In the genomic region with DNA sequence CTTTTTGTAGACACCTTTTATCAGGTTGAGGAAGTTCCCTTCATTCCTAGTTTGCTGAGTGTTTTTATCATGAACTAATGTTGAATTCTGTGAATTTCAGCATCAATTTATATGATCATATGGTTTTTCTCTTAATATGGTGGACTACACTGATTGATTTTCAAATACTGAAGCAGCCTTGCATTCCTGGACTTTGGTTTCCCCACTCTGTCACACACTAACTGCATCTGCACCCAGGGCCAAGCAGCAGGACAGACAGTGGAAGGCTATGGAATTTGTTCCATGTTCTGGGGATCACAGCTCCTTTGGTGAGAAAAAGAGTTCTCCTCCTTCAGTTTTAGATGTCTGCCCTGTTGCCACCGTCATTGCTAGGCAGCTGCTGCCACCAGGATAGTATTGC, we compare ENCODE assay signal across 33 cellular contexts. TPM values are rescaled to one million over a fixed set of nuclear protein-coding genes. Genes with fewer than 3 reads are reported as not detected.
A peak's percentile ranks its signal among the peaks of the same experiment; 100 is the strongest.
DNase-seq lines count a peak whose midpoint lies in the region; ATAC-seq, FAIRE-seq and TF ChIP-seq lines count a peak whose summit lies in the region.
"Had no signal": no experiment of that assay in that cellular context is flagged by ENCODE, and none has a peak within 500 bp of the region (broad histone marks: within the 10 kb centered on the region; RNA-seq: fewer than 3 reads in every experiment).

No MANE protein-coding gene starts in this region.

- H3K9ac ChIP-seq in K562 (ENCODE audit: insufficient read depth in 1 of 2, low read depth in 2 of 2, low read length in 2 of 2), result no peak overlapping the region
- no peak overlapping the region for H3K9ac ChIP-seq in kidney (ENCODE audit: low read length in 2 of 2)
- H3K9ac ChIP-seq: BLaER1 treated with 17β-estradiol and CSF1 and Interleukin-3, amounts not matched to agents 10 nM and 100 nM; SK-N-SH had no signal

- in situ Hi-C loops in K562 (cut with MboI), result no loop called here

- DNase-seq in activated naive CD4-positive, alpha-beta T cell treated with anti-CD3 and anti-CD28 coated beads for 36 hours, result no peak
- DNase-seq in activated naive CD4-positive, alpha-beta T cell treated with anti-CD3 and anti-CD28 coated beads, Interleukin-2, amount 50 U/mL, for 72 hours (ENCODE audit: low spot score in 2 of 2), result no peak
- DNase-seq in Caco-2 (no peak), K562 (ENCODE audit: extremely low read depth in 1 of 4, low spot score in 3 of 4) (no peak), NCI-H82 treated with DMSO at 0.1 percent for 48 hours (lab: John Stamatoyannopoulos, UW; ENCODE audit: unreplicated experiment) (no peak), kidney (no peak)
- DNase-seq in stimulated activated effector memory CD8-positive, alpha-beta T cell treated with anti-CD3 and anti-CD28 coated beads, Interleukin-12 subunit alpha, Interleukin-12 subunit beta, amount 100 ng/mL, for 72 hours (ENCODE audit: low spot score in 2 of 2), result no peak
- DNase-seq: activated CD4-positive, alpha-beta T cell treated with anti-CD3 and anti-CD28 coated beads, Interleukin-2, amount 50 U/mL, for 48 hours; activated naive CD4-positive, alpha-beta T cell treated with anti-CD3 and anti-CD28 coated beads, Interleukin-2, amount 50 U/mL, for 16 hours; activated T-cell treated with anti-CD3 and anti-CD28 coated beads, Interleukin-2, amount 50 U/mL, for 1 hour; aorta; colonic mucosa; effector memory CD4-positive, alpha-beta T cell; Karpas-422; mesenchymal stem cell; NCI-H1417 treated with DMSO at 0.1 percent for 48 hours; NCI-H2029 treated with DMSO at 0.1 percent for 48 hours; NCI-H526; PC-9; posterior cingulate gyrus; right cardiac atrium; SK-N-SH; stimulated activated CD4-positive, alpha-beta T cell treated with anti-CD3 and anti-CD28 coated beads, Interleukin-1b, Interleukin-23, amount 100 ng/mL, for 48 hours; thyroid gland had no signal

- BruUV-seq in Caco-2 (replicated peaks; lab: Mats Ljungman, UMichigan) (no TSS peak), K562 (replicated peaks; lab: Mats Ljungman, UMichigan) (no TSS peak)

- H3K4me1 ChIP-seq in Caco-2 (peaks cover 13% of the 10 kb centered on the region), K562 (replicated peaks in 1 of 2; ENCODE audit: control insufficient read depth in 2 of 2, insufficient read depth in 2 of 2, low read length in 2 of 2) (peaks cover 0 to 8% of the 10 kb centered on the region in 2 experiments; a peak in 2 of 5 replicates), gastroesophageal sphincter (peaks cover 0 to 15% (median 0%) of the 10 kb centered on the region in 3 donors), kidney (ENCODE audit: control insufficient read depth in 1 of 2, insufficient read depth in 1 of 2, low read depth in 1 of 2, low read length in 2 of 2) (no peaks in the 10 kb centered on the region)
- H3K4me1 ChIP-seq: colonic mucosa, HAP-1, thyroid gland, vagina had no signal

- peaks cover 24% of the 10 kb centered on the region for H3K79me2 ChIP-seq in K562 (ENCODE audit: control insufficient read depth, insufficient read depth, low read length)

- no peak overlapping the region for H2AFZ ChIP-seq in K562 (ENCODE audit: low read depth, low read length)
- H2AFZ ChIP-seq: PC-9 had no signal

- peaks cover 45% of the 10 kb centered on the region for H3K4me1 Mint-ChIP-seq in activated naive CD4-positive, alpha-beta T cell treated with anti-CD3 and anti-CD28 coated beads for 36 hours (ENCODE audit: low read depth)
- H3K4me1 Mint-ChIP-seq in Caco-2 (ENCODE audit: low read depth, unreplicated experiment), result peaks cover 12% of the 10 kb centered on the region
- peaks cover 17% of the 10 kb centered on the region for H3K4me1 Mint-ChIP-seq in stimulated activated effector memory CD8-positive, alpha-beta T cell treated with anti-CD3 and anti-CD28 coated beads, Interleukin-12 subunit alpha, Interleukin-12 subunit beta, amount 100 ng/mL, for 72 hours

- TF ChIP-seq EP300 in K562 (IDR thresholded peaks at IDR 0.05; ENCODE audit: low read length) (no peak), gastroesophageal sphincter (IDR thresholded peaks at IDR 0.05) (no peak)

- H3K4me2 ChIP-seq in K562 (ENCODE audit: insufficient read depth, low read length), result no peak overlapping the region
- H3K4me2 ChIP-seq: PC-9 had no signal

- FAIRE-seq in K562 (lab: Jason Lieb, UNC), result no peak
- FAIRE-seq in kidney (lab: Jason Lieb, UNC), result no peak

- no peak for ATAC-seq in activated naive CD4-positive, alpha-beta T cell treated with anti-CD3 and anti-CD28 coated beads, Interleukin-2, amount 50 U/mL, for 72 hours
- ATAC-seq in K562, result no peak
- ATAC-seq in stimulated activated effector memory CD8-positive, alpha-beta T cell treated with anti-CD3 and anti-CD28 coated beads, Interleukin-12 subunit alpha, Interleukin-12 subunit beta, amount 100 ng/mL, for 72 hours, result no peak
- ATAC-seq in gastroesophageal sphincter, result no peak
- ATAC-seq: left lobe of liver, right cardiac atrium, Right ventricle myocardium inferior had no signal

- H3K27ac Mint-ChIP-seq in activated naive CD4-positive, alpha-beta T cell treated with anti-CD3 and anti-CD28 coated beads for 36 hours, result peak overlapping the region; percentile 80
- H3K27ac Mint-ChIP-seq in activated naive CD4-positive, alpha-beta T cell treated with anti-CD3 and anti-CD28 coated beads, Interleukin-2, amount 50 U/mL, for 72 hours, result peak overlapping the region in 1 of 2 donors; percentile 72
- H3K27ac Mint-ChIP-seq in Caco-2 (ENCODE audit: unreplicated experiment), result peak overlapping the region; percentile 15
- peak overlapping the region; percentile 87 for H3K27ac Mint-ChIP-seq in stimulated activated effector memory CD8-positive, alpha-beta T cell treated with anti-CD3 and anti-CD28 coated beads, Interleukin-12 subunit alpha, Interleukin-12 subunit beta, amount 100 ng/mL, for 72 hours

- no peaks in the 10 kb centered on the region for H3K9me3 ChIP-seq in Caco-2
- no peaks in the 10 kb centered on the region for H3K9me3 ChIP-seq in K562 (replicated peaks; ENCODE audit: control insufficient read depth, insufficient read depth, low read depth, low read length)
- H3K9me3 ChIP-seq in gastroesophageal sphincter, result no peaks in the 10 kb centered on the region
- H3K9me3 ChIP-seq in kidney (ENCODE audit: control insufficient read depth in 1 of 2, low read length in 2 of 2), result no peaks in the 10 kb centered on the region
- H3K9me3 ChIP-seq: colonic mucosa, HAP-1, neutrophil, SK-N-SH, thyroid gland, vagina had no signal

- POLR2A ChIA-PET in Caco-2 (lab: Charles Lee), result interaction anchor here (0.6 kb wide), 2 partner anchors 31 to 275 kb away, joined by 4 to 5 read pairs; no protein-coding TSS in a partner anchor
- POLR2A ChIA-PET in K562 (lab: Yijun Ruan, JAX), result interaction anchor here (0.7 to 1.7 kb wide), 3 partner anchors 20 to 31 kb away, joined by 3 to 4 read pairs (median 3); no protein-coding TSS in a partner anchor

- no peak for TF ChIP-seq RAD21 in K562 (CRISPR knock-in tag; conservative IDR thresholded peaks at IDR 0.05 in 1 of 2, IDR thresholded peaks at IDR 0.05 in 1 of 2)

- intact Hi-C loops in activated naive CD4-positive, alpha-beta T cell treated with anti-CD3 and anti-CD28 coated beads for 36 hours (cut with micrococcal nuclease), result no loop called here
- intact Hi-C loops in Caco-2 (cut with micrococcal nuclease; ENCODE audit: unreplicated experiment) (no loop called here), K562 (cut with micrococcal nuclease) (no loop called here), kidney (cut with DNase I) (no loop called here)

- no peaks in the 10 kb centered on the region for H3K27me3 Mint-ChIP-seq in activated naive CD4-positive, alpha-beta T cell treated with anti-CD3 and anti-CD28 coated beads for 36 hours (ENCODE audit: low read depth)
- no peaks in the 10 kb centered on the region for H3K27me3 Mint-ChIP-seq in Caco-2 (ENCODE audit: insufficient read depth, unreplicated experiment)

- H3K27ac ChIP-seq in K562 (ENCODE audit: extremely low read depth, low read depth, low read length), result no peak overlapping the region
- H3K27ac ChIP-seq in gastroesophageal sphincter, result no peak overlapping the region
- H3K27ac ChIP-seq in kidney (ENCODE audit: low read depth in 2 of 2, low read length in 2 of 2), result no peak overlapping the region
- H3K27ac ChIP-seq: colonic mucosa, neutrophil, PC-9, thyroid gland, vagina had no signal

- H3K36me3 ChIP-seq in Caco-2 (ENCODE audit: control insufficient read depth, insufficient read depth, low read length) (peaks cover 5% of the 10 kb centered on the region; the same call in 1 of the 2 replicates), K562 (ENCODE audit: control insufficient read depth, insufficient read depth, low read length) (peaks cover 80% of the 10 kb centered on the region), gastroesophageal sphincter (peaks cover 0 to 85% of the 10 kb centered on the region in 2 donors), kidney (ENCODE audit: control insufficient read depth in 1 of 2, insufficient read depth in 2 of 2, low read length in 2 of 2) (peaks cover 14 to 29% of the 10 kb centered on the region in 2 donors)
- H3K36me3 ChIP-seq: colonic mucosa had no signal

- H3K9me1 ChIP-seq in K562 (ENCODE audit: control insufficient read depth, insufficient read depth, low read length), result no peaks in the 10 kb centered on the region

- WGBS in K562 (ENCODE audit: insufficient coverage, low coverage, missing lambda C conversion rate), result 75% methylated on average over 1 of the region's 1 CpG
- WGBS in gastroesophageal sphincter (ENCODE audit: low coverage in 1 of 2), 2 donors, result 100% methylated on average over 1 of the region's 1 CpG; no CpG with 5 or more reads in 1 of the 2 donors

- no peak overlapping the region for H3K4me3 Mint-ChIP-seq in activated naive CD4-positive, alpha-beta T cell treated with anti-CD3 and anti-CD28 coated beads for 36 hours
- H3K4me3 Mint-ChIP-seq in Caco-2 (ENCODE audit: unreplicated experiment), result no peak overlapping the region
- H3K4me3 Mint-ChIP-seq in stimulated activated effector memory CD8-positive, alpha-beta T cell treated with anti-CD3 and anti-CD28 coated beads, Interleukin-12 subunit alpha, Interleukin-12 subunit beta, amount 100 ng/mL, for 72 hours, result no peak overlapping the region

- H3K9me3 Mint-ChIP-seq in activated naive CD4-positive, alpha-beta T cell treated with anti-CD3 and anti-CD28 coated beads for 36 hours, result no peaks in the 10 kb centered on the region
- no peaks in the 10 kb centered on the region for H3K9me3 Mint-ChIP-seq in activated naive CD4-positive, alpha-beta T cell treated with anti-CD3 and anti-CD28 coated beads, Interleukin-2, amount 50 U/mL, for 72 hours
- no peaks in the 10 kb centered on the region for H3K9me3 Mint-ChIP-seq in Caco-2 (ENCODE audit: unreplicated experiment)
- H3K9me3 Mint-ChIP-seq in stimulated activated effector memory CD8-positive, alpha-beta T cell treated with anti-CD3 and anti-CD28 coated beads, Interleukin-12 subunit alpha, Interleukin-12 subunit beta, amount 100 ng/mL, for 72 hours, result no peaks in the 10 kb centered on the region

- H3K4me3 ChIP-seq in Caco-2 (ENCODE audit: low read depth, low read length), result no peak overlapping the region
- H3K4me3 ChIP-seq in K562, result no peak overlapping the region
- H3K4me3 ChIP-seq in gastroesophageal sphincter, result no peak overlapping the region
- H3K4me3 ChIP-seq in kidney (ENCODE audit: low read length in 2 of 2), result no peak overlapping the region
- H3K4me3 ChIP-seq: BLaER1 treated with 17β-estradiol and CSF1 and Interleukin-3, amounts not matched to agents 10 nM and 100 nM; colonic mucosa; HAP-1; PC-9; thyroid gland; vagina had no signal

- peaks cover 44% of the 10 kb centered on the region for H3K36me3 Mint-ChIP-seq in activated naive CD4-positive, alpha-beta T cell treated with anti-CD3 and anti-CD28 coated beads for 36 hours (ENCODE audit: low read depth)
- H3K36me3 Mint-ChIP-seq in activated naive CD4-positive, alpha-beta T cell treated with anti-CD3 and anti-CD28 coated beads, Interleukin-2, amount 50 U/mL, for 72 hours, result peaks cover 10 to 32% of the 10 kb centered on the region in 2 donors
- H3K36me3 Mint-ChIP-seq in Caco-2 (ENCODE audit: insufficient read depth, unreplicated experiment), result peaks cover 63% of the 10 kb centered on the region
- H3K36me3 Mint-ChIP-seq in stimulated activated effector memory CD8-positive, alpha-beta T cell treated with anti-CD3 and anti-CD28 coated beads, Interleukin-12 subunit alpha, Interleukin-12 subunit beta, amount 100 ng/mL, for 72 hours, result peaks cover 85% of the 10 kb centered on the region

- no peak for TF ChIP-seq CTCF in Caco-2 (IDR thresholded peaks at IDR 0.05; ENCODE audit: insufficient read depth in 1 of 2, low read depth in 1 of 2, low read length in 1 of 2, severe bottlenecking in 1 of 2, unreplicated experiment in 1 of 2)
- TF ChIP-seq CTCF in K562 (IDR thresholded peaks at IDR 0.05 in 2 of 3, conservative IDR thresholded peaks at IDR 0.05 in 1 of 3; ENCODE audit: insufficient read depth in 2 of 3, low read depth in 1 of 3, low read length in 3 of 3), result no peak
- no peak for TF ChIP-seq CTCF in gastroesophageal sphincter (IDR thresholded peaks at IDR 0.05)
- no peak for TF ChIP-seq CTCF in kidney (IDR thresholded peaks at IDR 0.05; ENCODE audit: borderline replicate concordance, extremely low read depth, insufficient read depth)

- no peaks in the 10 kb centered on the region for H3K27me3 ChIP-seq in Caco-2 (replicated peaks; ENCODE audit: control insufficient read depth, insufficient read depth, low read length)
- H3K27me3 ChIP-seq in K562 (ENCODE audit: control insufficient read depth in 2 of 2, insufficient read depth in 2 of 2, low read length in 2 of 2), result no peaks in the 10 kb centered on the region
- no peaks in the 10 kb centered on the region for H3K27me3 ChIP-seq in gastroesophageal sphincter
- H3K27me3 ChIP-seq: BLaER1 treated with 17β-estradiol and CSF1 and Interleukin-3, amounts not matched to agents 10 nM and 100 nM; colonic mucosa; neutrophil; thyroid gland; vagina had no signal

- no peak for TF ChIP-seq POLR2A in K562 (conservative IDR thresholded peaks at IDR 0.05)
- no peak for TF ChIP-seq POLR2A in gastroesophageal sphincter (IDR thresholded peaks at IDR 0.05)

- no peaks in the 10 kb centered on the region for H4K20me1 ChIP-seq in K562 (replicated peaks; ENCODE audit: control insufficient read depth, insufficient read depth, low read length)

- CTCF ChIA-PET in activated naive CD4-positive, alpha-beta T cell treated with anti-CD3 and anti-CD28 coated beads for 36 hours (lab: Charles Lee), result interaction anchor here (0.7 to 1.0 kb wide), 2 partner anchors 15 to 268 kb away, joined by 3 to 5 read pairs; no protein-coding TSS in a partner anchor
- CTCF ChIA-PET in Caco-2 (lab: Charles Lee), result no interaction called here
- CTCF ChIA-PET in K562 (lab: Yijun Ruan, JAX; ENCODE audit: low intra/inter-chr PET ratio), result no interaction called here

RNA-seq across cellular contexts. Expression of a gene that starts 7.8 kb away (rescaled TPM):
- total RNA-seq in activated naive CD4-positive, alpha-beta T cell treated with anti-CD3 and anti-CD28 coated beads for 36 hours, result 10 to 100 TPM; 38.6 to 40.1 TPM
- 10 to 100 TPM; 45.7 to 48.0 TPM for total RNA-seq in activated naive CD4-positive, alpha-beta T cell treated with anti-CD3 and anti-CD28 coated beads, Interleukin-2, amount 50 U/mL, for 72 hours
- total RNA-seq in Caco-2 (2022), result 43.6 and 46.2 TPM in 2 replicates
- 55.4 and 66.2 TPM in 2 replicates for total RNA-seq in K562 (2011; cell fraction: chromatin; rRNA removed; ENCODE audit: low replicate concordance)
- total RNA-seq in K562 (2011; cell fraction: nucleolus; rRNA removed), result 28.7 and 33.7 TPM in 2 replicates
- 38.4 and 44.9 TPM in 2 replicates for total RNA-seq in K562 (2011; cell fraction: nucleoplasm; rRNA removed)
- 12.9 and 16.4 TPM in 2 replicates for total RNA-seq in K562 (2014; rRNA removed)
- total RNA-seq in K562 (2014; rRNA removed; fragmentation: Illumina TruSeq; extraction: Trizol), result 18.5 and 18.6 TPM in 2 replicates
- total RNA-seq in K562 (2015; rRNA removed; fragmentation: Illumina TruSeq; extraction: Trizol), result 17.9 and 22.4 TPM in 2 replicates
- total RNA-seq in K562 (2021), result 33.5 and 38.3 TPM in 2 replicates
- polyA plus RNA-seq in K562 (2011; rRNA removed), result 28.8 and 30.7 TPM in 2 replicates
- polyA plus RNA-seq in K562 (2011; cell fraction: cytosol; rRNA removed), result 15.9 and 17.2 TPM in 2 replicates
- polyA plus RNA-seq in K562 (2011; cell fraction: nucleus; rRNA removed), result 18.4 and 18.6 TPM in 2 replicates
- 25.1 and 43.3 TPM in 2 replicates for polyA plus RNA-seq in K562 (2012)
- 44.1 and 56.6 TPM in 2 replicates for polyA plus RNA-seq in K562 (2014; fragmentation: Illumina TruSeq; extraction: Trizol)
- polyA plus RNA-seq in K562 (2014; fragmentation: Nextera tagmentation; extraction: Ambion mirVana), result 10 to 100 TPM; 15.0 to 18.1 TPM
- polyA plus RNA-seq in K562 (2014; rRNA removed), result 21.8 and 24.6 TPM in 2 replicates
- polyA minus RNA-seq in K562 (2011; rRNA and poly(A)+ RNA removed), result 31.2 and 33.8 TPM in 2 replicates
- 31.9 and 37.7 TPM in 2 replicates for polyA minus RNA-seq in K562 (2011; cell fraction: cytosol; rRNA and poly(A)+ RNA removed)
- 9.7 and 17.2 TPM in 2 replicates for polyA minus RNA-seq in K562 (2011; cell fraction: nucleus; rRNA and poly(A)+ RNA removed)
- 10 to 100 TPM; 14.4 to 27.5 (median 14.7) TPM for total RNA-seq in gastroesophageal sphincter
- total RNA-seq in kidney, result 37.4 TPM
- 13.6 TPM for polyA plus RNA-seq in kidney (ENCODE audit: insufficient read depth, low read depth, low replicate concordance)

RNA-seq across cellular contexts. Expression of a gene that starts 26.4 kb away (rescaled TPM):
- under 1 TPM; 0.86 to 0.88 TPM for total RNA-seq in activated naive CD4-positive, alpha-beta T cell treated with anti-CD3 and anti-CD28 coated beads for 36 hours
- total RNA-seq in activated naive CD4-positive, alpha-beta T cell treated with anti-CD3 and anti-CD28 coated beads, Interleukin-2, amount 50 U/mL, for 72 hours, result 1 to 10 TPM in 1 of 2 donors, under 1 TPM in 1; 0.39 to 1.8 TPM
- total RNA-seq in Caco-2 (2022) (2.4 TPM in 2 replicates), K562 (2014; rRNA removed) (0.18 TPM in 1 of 2 replicates, not detected in the other), K562 (2014; rRNA removed; fragmentation: Illumina TruSeq; extraction: Trizol) (0.22 and 0.25 TPM in 2 replicates), K562 (2015; rRNA removed; fragmentation: Illumina TruSeq; extraction: Trizol) (0.25 TPM in 1 of 2 replicates, not detected in the other), K562 (2021) (0.51 TPM in 1 of 2 replicates, not detected in the other), gastroesophageal sphincter (1 to 10 TPM in 1 of 4 donors, not detected in 3; 2.2 TPM), kidney (2.6 TPM)
- 1.5 and 1.7 TPM in 2 replicates for total RNA-seq in K562 (2011; cell fraction: chromatin; rRNA removed; ENCODE audit: low replicate concordance)
- total RNA-seq in K562 (2011; cell fraction: nucleolus; rRNA removed), result 0.67 TPM in 1 of 2 replicates, not detected in the other
- 1.6 TPM in 2 replicates for total RNA-seq in K562 (2011; cell fraction: nucleoplasm; rRNA removed)
- polyA plus RNA-seq in K562 (2011; rRNA removed) (0.14 and 0.20 TPM in 2 replicates), K562 (2014; fragmentation: Illumina TruSeq; extraction: Trizol) (0.22 TPM in 1 of 2 replicates, not detected in the other), K562 (2014; fragmentation: Nextera tagmentation; extraction: Ambion mirVana) (under 1 TPM; 0.32 to 0.45 TPM), K562 (2014; rRNA removed) (not detected in 2 replicates), kidney (ENCODE audit: insufficient read depth, low read depth, low replicate concordance) (11.5 TPM)
- 0.07 TPM in 1 of 2 replicates, not detected in the other for polyA plus RNA-seq in K562 (2011; cell fraction: cytosol; rRNA removed)
- polyA plus RNA-seq in K562 (2011; cell fraction: nucleus; rRNA removed), result 0.70 TPM in 1 of 2 replicates, not detected in the other
- polyA plus RNA-seq in K562 (2012), result 0.36 and 0.47 TPM in 2 replicates
- not detected in 2 replicates for polyA minus RNA-seq in K562 (2011; rRNA and poly(A)+ RNA removed)
- not detected in 2 replicates for polyA minus RNA-seq in K562 (2011; cell fraction: cytosol; rRNA and poly(A)+ RNA removed)
- 0.40 and 0.67 TPM in 2 replicates for polyA minus RNA-seq in K562 (2011; cell fraction: nucleus; rRNA and poly(A)+ RNA removed)
- total RNA-seq: epithelial cell of proximal tubule, G401, Right ventricle myocardium inferior, vagina had no signal
- polyA plus RNA-seq: aorta, right cardiac atrium, SK-N-SH had no signal

RNA-seq across cellular contexts. Expression of a gene that starts 38.5 kb away (rescaled TPM):
- total RNA-seq in activated naive CD4-positive, alpha-beta T cell treated with anti-CD3 and anti-CD28 coated beads for 36 hours, result 10 to 100 TPM; 35.3 to 36.8 TPM
- total RNA-seq in activated naive CD4-positive, alpha-beta T cell treated with anti-CD3 and anti-CD28 coated beads, Interleukin-2, amount 50 U/mL, for 72 hours, result 10 to 100 TPM; 35.8 to 44.7 TPM
- total RNA-seq in Caco-2 (2022) (65.6 TPM in 2 replicates), K562 (2014; rRNA removed) (41.2 and 45.2 TPM in 2 replicates), K562 (2014; rRNA removed; fragmentation: Illumina TruSeq; extraction: Trizol) (73.9 and 77.8 TPM in 2 replicates), K562 (2015; rRNA removed; fragmentation: Illumina TruSeq; extraction: Trizol) (82.9 and 85.5 TPM in 2 replicates), K562 (2021) (52.8 and 58.1 TPM in 2 replicates), gastroesophageal sphincter (10 to 100 TPM in 3 of 4 donors, 1 to 10 TPM in 1; 7.5 to 18.9 (median 15.0) TPM), kidney (20.2 TPM)
- total RNA-seq in K562 (2011; cell fraction: chromatin; rRNA removed; ENCODE audit: low replicate concordance), result 67.9 and 76.6 TPM in 2 replicates
- total RNA-seq in K562 (2011; cell fraction: nucleolus; rRNA removed), result 38.0 and 41.5 TPM in 2 replicates
- total RNA-seq in K562 (2011; cell fraction: nucleoplasm; rRNA removed), result 63.2 and 72.6 TPM in 2 replicates
- polyA plus RNA-seq in K562 (2011; rRNA removed) (18.9 and 28.9 TPM in 2 replicates), K562 (2014; fragmentation: Illumina TruSeq; extraction: Trizol) (71.2 and 78.3 TPM in 2 replicates), K562 (2014; fragmentation: Nextera tagmentation; extraction: Ambion mirVana) (10 to 100 TPM; 72.5 to 78.3 TPM), K562 (2014; rRNA removed) (57.7 and 67.0 TPM in 2 replicates), kidney (ENCODE audit: insufficient read depth, low read depth, low replicate concordance) (9.9 TPM)
- 15.3 and 21.6 TPM in 2 replicates for polyA plus RNA-seq in K562 (2011; cell fraction: cytosol; rRNA removed)
- 12.1 and 15.2 TPM in 2 replicates for polyA plus RNA-seq in K562 (2011; cell fraction: nucleus; rRNA removed)
- polyA plus RNA-seq in K562 (2012), result 27.0 and 61.8 TPM in 2 replicates
- polyA minus RNA-seq in K562 (2011; rRNA and poly(A)+ RNA removed), result 33.1 and 33.6 TPM in 2 replicates
- polyA minus RNA-seq in K562 (2011; cell fraction: cytosol; rRNA and poly(A)+ RNA removed), result 15.2 and 22.5 TPM in 2 replicates
- polyA minus RNA-seq in K562 (2011; cell fraction: nucleus; rRNA and poly(A)+ RNA removed), result 15.3 and 17.2 TPM in 2 replicates

RNA-seq across cellular contexts. Expression of a gene that starts 38.7 kb away (rescaled TPM):
- total RNA-seq in activated naive CD4-positive, alpha-beta T cell treated with anti-CD3 and anti-CD28 coated beads for 36 hours, result 10 to 100 TPM; 21.0 to 22.6 TPM
- total RNA-seq in activated naive CD4-positive, alpha-beta T cell treated with anti-CD3 and anti-CD28 coated beads, Interleukin-2, amount 50 U/mL, for 72 hours, result 10 to 100 TPM; 26.9 to 28.2 TPM
- 57.4 and 59.1 TPM in 2 replicates for total RNA-seq in Caco-2 (2022)
- 58.6 and 101 TPM in 2 replicates for total RNA-seq in K562 (2011; cell fraction: chromatin; rRNA removed; ENCODE audit: low replicate concordance)
- total RNA-seq in K562 (2011; cell fraction: nucleolus; rRNA removed), result 70.5 and 89.9 TPM in 2 replicates
- total RNA-seq in K562 (2011; cell fraction: nucleoplasm; rRNA removed), result 73.8 and 77.9 TPM in 2 replicates
- 34.2 and 45.2 TPM in 2 replicates for total RNA-seq in K562 (2014; rRNA removed)
- 21.9 and 23.3 TPM in 2 replicates for total RNA-seq in K562 (2014; rRNA removed; fragmentation: Illumina TruSeq; extraction: Trizol)
- 29.4 and 30.1 TPM in 2 replicates for total RNA-seq in K562 (2015; rRNA removed; fragmentation: Illumina TruSeq; extraction: Trizol)
- 42.6 and 43.6 TPM in 2 replicates for total RNA-seq in K562 (2021)
- polyA plus RNA-seq in K562 (2011; rRNA removed), result 31.5 and 34.9 TPM in 2 replicates
- polyA plus RNA-seq in K562 (2011; cell fraction: cytosol; rRNA removed), result 40.5 and 58.4 TPM in 2 replicates
- polyA plus RNA-seq in K562 (2011; cell fraction: nucleus; rRNA removed), result 42.4 and 54.2 TPM in 2 replicates
- polyA plus RNA-seq in K562 (2012), result 20.5 and 29.8 TPM in 2 replicates
- polyA plus RNA-seq in K562 (2014; fragmentation: Illumina TruSeq; extraction: Trizol), result 22.0 and 27.9 TPM in 2 replicates
- polyA plus RNA-seq in K562 (2014; fragmentation: Nextera tagmentation; extraction: Ambion mirVana), result 1 to 10 TPM; 3.7 to 5.7 TPM
- 33.4 and 38.2 TPM in 2 replicates for polyA plus RNA-seq in K562 (2014; rRNA removed)
- 42.0 and 47.5 TPM in 2 replicates for polyA minus RNA-seq in K562 (2011; rRNA and poly(A)+ RNA removed)
- 30.9 and 38.5 TPM in 2 replicates for polyA minus RNA-seq in K562 (2011; cell fraction: cytosol; rRNA and poly(A)+ RNA removed)
- 39.7 and 55.4 TPM in 2 replicates for polyA minus RNA-seq in K562 (2011; cell fraction: nucleus; rRNA and poly(A)+ RNA removed)
- total RNA-seq in gastroesophageal sphincter, result 10 to 100 TPM; 33.3 to 48.6 (median 43.5) TPM
- 49.5 TPM for total RNA-seq in kidney
- polyA plus RNA-seq in kidney (ENCODE audit: insufficient read depth, low read depth, low replicate concordance), result 33.8 TPM

RNA-seq across cellular contexts. Expression of a gene that starts 46.4 kb away (rescaled TPM):
- 100 to 1,000 TPM; 160 to 172 TPM for total RNA-seq in activated naive CD4-positive, alpha-beta T cell treated with anti-CD3 and anti-CD28 coated beads for 36 hours
- 100 to 1,000 TPM; 153 to 160 TPM for total RNA-seq in activated naive CD4-positive, alpha-beta T cell treated with anti-CD3 and anti-CD28 coated beads, Interleukin-2, amount 50 U/mL, for 72 hours
- total RNA-seq in Caco-2 (2022), result 355 TPM in 2 replicates
- 46.6 and 100 TPM in 2 replicates for total RNA-seq in K562 (2011; cell fraction: chromatin; rRNA removed; ENCODE audit: low replicate concordance)
- total RNA-seq in K562 (2011; cell fraction: nucleolus; rRNA removed), result 19.2 and 28.7 TPM in 2 replicates
- total RNA-seq in K562 (2011; cell fraction: nucleoplasm; rRNA removed), result 61.2 and 107 TPM in 2 replicates
- 29.9 and 69.7 TPM in 2 replicates for total RNA-seq in K562 (2014; rRNA removed)
- 133 and 137 TPM in 2 replicates for total RNA-seq in K562 (2014; rRNA removed; fragmentation: Illumina TruSeq; extraction: Trizol)
- 98.0 and 101 TPM in 2 replicates for total RNA-seq in K562 (2015; rRNA removed; fragmentation: Illumina TruSeq; extraction: Trizol)
- total RNA-seq in K562 (2021), result 103 and 107 TPM in 2 replicates
- polyA plus RNA-seq in K562 (2011; rRNA removed), result 196 and 274 TPM in 2 replicates
- polyA plus RNA-seq in K562 (2011; cell fraction: cytosol; rRNA removed), result 134 and 189 TPM in 2 replicates
- polyA plus RNA-seq in K562 (2011; cell fraction: nucleus; rRNA removed), result 41.9 and 62.4 TPM in 2 replicates
- polyA plus RNA-seq in K562 (2012), result 83.3 and 92.2 TPM in 2 replicates
- 167 and 198 TPM in 2 replicates for polyA plus RNA-seq in K562 (2014; fragmentation: Illumina TruSeq; extraction: Trizol)
- 100 to 1,000 TPM; 136 to 198 TPM for polyA plus RNA-seq in K562 (2014; fragmentation: Nextera tagmentation; extraction: Ambion mirVana)
- polyA plus RNA-seq in K562 (2014; rRNA removed), result 75.6 and 98.3 TPM in 2 replicates
- 158 and 175 TPM in 2 replicates for polyA minus RNA-seq in K562 (2011; rRNA and poly(A)+ RNA removed)
- polyA minus RNA-seq in K562 (2011; cell fraction: cytosol; rRNA and poly(A)+ RNA removed), result 36.2 and 49.2 TPM in 2 replicates
- 18.0 and 42.0 TPM in 2 replicates for polyA minus RNA-seq in K562 (2011; cell fraction: nucleus; rRNA and poly(A)+ RNA removed)
- 10 to 100 TPM; 33.4 to 63.8 (median 37.8) TPM for total RNA-seq in gastroesophageal sphincter
- 111 TPM for total RNA-seq in kidney
- polyA plus RNA-seq in kidney (ENCODE audit: insufficient read depth, low read depth, low replicate concordance), result 89.0 TPM
